Comparison of ENCODE assay signal across 1 cellular context in the genomic region with DNA sequence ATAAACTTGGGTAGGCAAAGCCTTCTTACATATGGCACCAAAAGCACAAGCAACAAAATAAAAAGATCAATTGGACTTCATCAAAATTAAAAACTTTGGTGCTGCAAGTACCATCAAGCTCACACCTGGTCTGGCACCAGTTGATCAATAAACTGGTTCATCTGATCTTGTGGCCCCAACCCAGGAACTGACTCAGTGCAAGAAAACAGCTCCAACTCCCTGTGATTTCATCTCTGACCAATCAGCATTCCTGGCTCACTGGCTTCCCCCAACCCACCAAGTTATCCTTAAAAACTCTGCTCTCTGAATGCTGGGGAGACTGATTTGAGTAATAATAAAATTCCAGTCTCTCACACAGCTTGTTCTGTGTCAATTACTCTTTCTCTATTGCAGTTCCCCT.
TF ChIP-seq lines count a peak whose summit lies in the region.

No MANE protein-coding gene starts in this region.

TF ChIP-seq in IMR-90, 13 proteins besides CTCF, POLR2A, EP300 and RAD21:
- no peak for TF ChIP-seq SMC3 (IDR thresholded peaks at IDR 0.05; ENCODE audit: low read depth, low read length)
- TF ChIP-seq, protein P1, sequence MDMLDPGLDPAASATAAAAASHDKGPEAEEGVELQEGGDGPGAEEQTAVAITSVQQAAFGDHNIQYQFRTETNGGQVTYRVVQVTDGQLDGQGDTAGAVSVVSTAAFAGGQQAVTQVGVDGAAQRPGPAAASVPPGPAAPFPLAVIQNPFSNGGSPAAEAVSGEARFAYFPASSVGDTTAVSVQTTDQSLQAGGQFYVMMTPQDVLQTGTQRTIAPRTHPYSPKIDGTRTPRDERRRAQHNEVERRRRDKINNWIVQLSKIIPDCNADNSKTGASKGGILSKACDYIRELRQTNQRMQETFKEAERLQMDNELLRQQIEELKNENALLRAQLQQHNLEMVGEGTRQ (IDR thresholded peaks at IDR 0.05; ENCODE audit: low read depth, low read length), result no peak
- no peak for TF ChIP-seq RFX5 (IDR thresholded peaks at IDR 0.05; ENCODE audit: low read depth, low read length)
- TF ChIP-seq, protein P2, sequence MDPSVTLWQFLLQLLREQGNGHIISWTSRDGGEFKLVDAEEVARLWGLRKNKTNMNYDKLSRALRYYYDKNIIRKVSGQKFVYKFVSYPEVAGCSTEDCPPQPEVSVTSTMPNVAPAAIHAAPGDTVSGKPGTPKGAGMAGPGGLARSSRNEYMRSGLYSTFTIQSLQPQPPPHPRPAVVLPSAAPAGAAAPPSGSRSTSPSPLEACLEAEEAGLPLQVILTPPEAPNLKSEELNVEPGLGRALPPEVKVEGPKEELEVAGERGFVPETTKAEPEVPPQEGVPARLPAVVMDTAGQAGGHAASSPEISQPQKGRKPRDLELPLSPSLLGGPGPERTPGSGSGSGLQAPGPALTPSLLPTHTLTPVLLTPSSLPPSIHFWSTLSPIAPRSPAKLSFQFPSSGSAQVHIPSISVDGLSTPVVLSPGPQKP (IDR thresholded peaks at IDR 0.05; ENCODE audit: borderline replicate concordance, low read depth, low read length), result no peak
- TF ChIP-seq BHLHE40 (IDR thresholded peaks at IDR 0.05; ENCODE audit: low read depth, low read length), result no peak
- TF ChIP-seq FOS (IDR thresholded peaks at IDR 0.05; ENCODE audit: low read depth, low read length), result no peak
- no peak for TF ChIP-seq NFE2L2 (IDR thresholded peaks at IDR 0.05; ENCODE audit: low read depth, low read length)
- TF ChIP-seq CEBPB (IDR thresholded peaks at IDR 0.05; ENCODE audit: low read depth, low read length), result no peak
- TF ChIP-seq MXI1 (IDR thresholded peaks at IDR 0.05; ENCODE audit: borderline replicate concordance, low read depth, low read length), result no peak
- TF ChIP-seq CHD1 (IDR thresholded peaks at IDR 0.05; ENCODE audit: low read depth, low read length), result no peak
- TF ChIP-seq MAFK (IDR thresholded peaks at IDR 0.05; ENCODE audit: low read depth, low read length), result no peak
- TF ChIP-seq RCOR1 (IDR thresholded peaks at IDR 0.05; ENCODE audit: insufficient replicate concordance, low read length), result no peak
- TF ChIP-seq MAZ (IDR thresholded peaks at IDR 0.05; ENCODE audit: borderline replicate concordance, low read depth, low read length), result no peak
